In genomic region chr2:126446106-126446695, GRCh38 we compare ENCODE assay signal across 29 cellular contexts.
"Had no signal": no experiment of that assay in that cellular context is flagged by ENCODE, and none has a peak within 500 bp of the region (broad histone marks: within the 10 kb centered on the region; RNA-seq: fewer than 3 reads in every experiment).

No MANE protein-coding gene starts in this region.

- H3K4me3 Mint-ChIP-seq: activated CD4-positive, alpha-beta memory T cell treated with anti-CD3 and anti-CD28 coated beads for 36 hours; activated CD4-positive, alpha-beta T cell treated with anti-CD3 and anti-CD28 coated beads for 36 hours; activated CD4-positive, alpha-beta T cell treated with anti-CD3 and anti-CD28 coated beads, Interleukin-2, amount 10 ng/mL, durations not matched to agents 24 days and 14 days; activated CD8-positive, alpha-beta memory T cell treated with anti-CD3 and anti-CD28 coated beads, Interleukin-2, amount 10 ng/mL, durations not matched to agents 7 days and 5 days; activated CD8-positive, alpha-beta T cell treated with anti-CD3 and anti-CD28 coated beads, Interleukin-2, amount 10 ng/mL, durations not matched to agents 7 days and 5 days; activated naive CD4-positive, alpha-beta T cell treated with anti-CD3 and anti-CD28 coated beads, Interleukin-2, amount 10 ng/mL, durations not matched to agents 7 days and 5 days; activated naive CD8-positive, alpha-beta T cell treated with anti-CD3 and anti-CD28 coated beads, Interleukin-2, amount 10 ng/mL, durations not matched to agents 7 days and 5 days; activated T-cell treated with anti-CD3 and anti-CD28 coated beads, Interleukin-2, amount 50 U/mL, for 24 hours; activated T-cell treated with anti-CD3 and anti-CD28 coated beads, Interleukin-2, amount 50 U/mL, for 72 hours; brain; endodermal cell had no signal

- ATAC-seq: activated CD4-positive, alpha-beta T cell treated with anti-CD3 and anti-CD28 coated beads for 36 hours; activated CD8-positive, alpha-beta memory T cell treated with anti-CD3 and anti-CD28 coated beads, Interleukin-2, amount 10 ng/mL, durations not matched to agents 7 days and 5 days; activated CD8-positive, alpha-beta T cell treated with anti-CD3 and anti-CD28 coated beads, Interleukin-2, amount 10 ng/mL, durations not matched to agents 7 days and 5 days; activated naive CD4-positive, alpha-beta T cell treated with anti-CD3 and anti-CD28 coated beads, Interleukin-2, amount 50 U/mL, for 72 hours; activated T-cell treated with anti-CD3 and anti-CD28 coated beads, Interleukin-2, amount 50 U/mL, for 72 hours; esophagus mucosa; foreskin keratinocyte; gastrocnemius medialis had no signal

- H3K4me1 ChIP-seq: ascending aorta, breast epithelium, colonic mucosa, foreskin keratinocyte, gastrocnemius medialis had no signal

- H3K27ac Mint-ChIP-seq: activated CD4-positive, alpha-beta memory T cell treated with anti-CD3 and anti-CD28 coated beads for 36 hours; activated CD4-positive, alpha-beta T cell treated with anti-CD3 and anti-CD28 coated beads for 36 hours; activated CD4-positive, alpha-beta T cell treated with anti-CD3 and anti-CD28 coated beads, Interleukin-2, amount 10 ng/mL, durations not matched to agents 24 days and 14 days; activated CD8-positive, alpha-beta memory T cell treated with anti-CD3 and anti-CD28 coated beads, Interleukin-2, amount 10 ng/mL, durations not matched to agents 7 days and 5 days; activated CD8-positive, alpha-beta T cell treated with anti-CD3 and anti-CD28 coated beads, Interleukin-2, amount 10 ng/mL, durations not matched to agents 7 days and 5 days; activated naive CD4-positive, alpha-beta T cell treated with anti-CD3 and anti-CD28 coated beads, Interleukin-2, amount 10 ng/mL, durations not matched to agents 7 days and 5 days; activated T-cell treated with anti-CD3 and anti-CD28 coated beads, Interleukin-2, amount 50 U/mL, for 24 hours; activated T-cell treated with anti-CD3 and anti-CD28 coated beads, Interleukin-2, amount 50 U/mL, for 72 hours; brain; endodermal cell had no signal

- H3K4me3 ChIP-seq: ascending aorta, breast epithelium, cardiac muscle cell, colonic mucosa, gastrocnemius medialis had no signal

- H3K27ac ChIP-seq: ascending aorta, breast epithelium, cardiac muscle cell, colonic mucosa, foreskin keratinocyte, gastrocnemius medialis had no signal

- H3K4me1 Mint-ChIP-seq: activated CD4-positive, alpha-beta T cell treated with anti-CD3 and anti-CD28 coated beads, Interleukin-2, amount 10 ng/mL, durations not matched to agents 24 days and 14 days; activated CD8-positive, alpha-beta memory T cell treated with anti-CD3 and anti-CD28 coated beads, Interleukin-2, amount 10 ng/mL, durations not matched to agents 7 days and 5 days; activated naive CD4-positive, alpha-beta T cell treated with anti-CD3 and anti-CD28 coated beads, Interleukin-2, amount 10 ng/mL, durations not matched to agents 7 days and 5 days; activated naive CD8-positive, alpha-beta T cell treated with anti-CD3 and anti-CD28 coated beads, Interleukin-2, amount 10 ng/mL, durations not matched to agents 7 days and 5 days; brain had no signal

- H3K9me3 Mint-ChIP-seq: activated CD4-positive, alpha-beta memory T cell treated with anti-CD3 and anti-CD28 coated beads for 36 hours; activated CD4-positive, alpha-beta T cell treated with anti-CD3 and anti-CD28 coated beads, Interleukin-2, amount 10 ng/mL, durations not matched to agents 24 days and 14 days; activated naive CD4-positive, alpha-beta T cell treated with anti-CD3 and anti-CD28 coated beads, Interleukin-2, amount 10 ng/mL, durations not matched to agents 7 days and 5 days; activated naive CD4-positive, alpha-beta T cell treated with anti-CD3 and anti-CD28 coated beads, Interleukin-2, amount 50 U/mL, for 72 hours; activated naive CD8-positive, alpha-beta T cell treated with anti-CD3 and anti-CD28 coated beads, Interleukin-2, amount 10 ng/mL, durations not matched to agents 7 days and 5 days; activated T-cell treated with anti-CD3 and anti-CD28 coated beads, Interleukin-2, amount 50 U/mL, for 24 hours; activated T-cell treated with anti-CD3 and anti-CD28 coated beads, Interleukin-2, amount 50 U/mL, for 72 hours; endodermal cell had no signal

- H3K27me3 Mint-ChIP-seq: activated CD4-positive, alpha-beta T cell treated with anti-CD3 and anti-CD28 coated beads, Interleukin-2, amount 10 ng/mL, durations not matched to agents 24 days and 14 days; activated naive CD4-positive, alpha-beta T cell treated with anti-CD3 and anti-CD28 coated beads, Interleukin-2, amount 10 ng/mL, durations not matched to agents 7 days and 5 days had no signal

- H3K36me3 Mint-ChIP-seq: activated CD4-positive, alpha-beta memory T cell treated with anti-CD3 and anti-CD28 coated beads for 36 hours; activated CD8-positive, alpha-beta memory T cell treated with anti-CD3 and anti-CD28 coated beads, Interleukin-2, amount 10 ng/mL, durations not matched to agents 7 days and 5 days; activated naive CD4-positive, alpha-beta T cell treated with anti-CD3 and anti-CD28 coated beads, Interleukin-2, amount 10 ng/mL, durations not matched to agents 7 days and 5 days; activated naive CD4-positive, alpha-beta T cell treated with anti-CD3 and anti-CD28 coated beads, Interleukin-2, amount 50 U/mL, for 72 hours; activated naive CD8-positive, alpha-beta T cell treated with anti-CD3 and anti-CD28 coated beads, Interleukin-2, amount 10 ng/mL, durations not matched to agents 7 days and 5 days; brain had no signal

- H3K27me3 ChIP-seq: ascending aorta, breast epithelium, cardiac muscle cell, colonic mucosa, foreskin keratinocyte, gastrocnemius medialis had no signal

- H3K9me3 ChIP-seq: ascending aorta, breast epithelium, colonic mucosa, gastrocnemius medialis had no signal

- DNase-seq: activated CD4-positive, alpha-beta memory T cell treated with anti-CD3 and anti-CD28 coated beads for 36 hours; activated CD4-positive, alpha-beta T cell treated with anti-CD3 and anti-CD28 coated beads for 36 hours; activated CD4-positive, alpha-beta T cell treated with anti-CD3 and anti-CD28 coated beads, Interleukin-2, amount 10 ng/mL, durations not matched to agents 24 days and 14 days; activated CD4-positive, CD25-positive, alpha-beta regulatory T cell; activated CD4-positive, CD25-positive, alpha-beta regulatory T cell treated with anti-CD3 and anti-CD28 coated beads, Interleukin-2, amount 50 U/mL, for 72 hours; activated CD8-positive, alpha-beta memory T cell treated with anti-CD3 and anti-CD28 coated beads, Interleukin-2, amount 10 ng/mL, durations not matched to agents 7 days and 5 days; activated CD8-positive, alpha-beta memory T cell treated with anti-CD3 and anti-CD28 coated beads, Interleukin-2, amount 50 U/mL, for 4 hours; activated CD8-positive, alpha-beta T cell treated with anti-CD3 and anti-CD28 coated beads, Interleukin-2, amount 10 ng/mL, durations not matched to agents 7 days and 5 days; activated gamma-delta T cell; activated naive CD4-positive, alpha-beta T cell; activated naive CD4-positive, alpha-beta T cell treated with anti-CD3 and anti-CD28 coated beads, Interleukin-2, amount 10 ng/mL, durations not matched to agents 7 days and 5 days; activated naive CD8-positive, alpha-beta T cell treated with anti-CD3 and anti-CD28 coated beads, Interleukin-2, amount 10 ng/mL, durations not matched to agents 7 days and 5 days; activated T-cell treated with anti-CD3 and anti-CD28 coated beads, Interleukin-2, amount 50 U/mL, for 24 hours; activated T-cell treated with anti-CD3 and anti-CD28 coated beads, Interleukin-2, amount 50 U/mL, for 72 hours; central memory CD4-positive, alpha-beta T cell; cerebellar nuclear complex; colonic mucosa; effector memory CD4-positive, alpha-beta T cell; endodermal cell; foreskin keratinocyte; gastrocnemius medialis; glutamatergic neuron; T-helper 2 cell had no signal

- H3K36me3 ChIP-seq: ascending aorta, breast epithelium, cardiac muscle cell, colonic mucosa, gastrocnemius medialis had no signal
